Comparison of ENCODE assay signal across 1 cellular context in the genomic region with DNA sequence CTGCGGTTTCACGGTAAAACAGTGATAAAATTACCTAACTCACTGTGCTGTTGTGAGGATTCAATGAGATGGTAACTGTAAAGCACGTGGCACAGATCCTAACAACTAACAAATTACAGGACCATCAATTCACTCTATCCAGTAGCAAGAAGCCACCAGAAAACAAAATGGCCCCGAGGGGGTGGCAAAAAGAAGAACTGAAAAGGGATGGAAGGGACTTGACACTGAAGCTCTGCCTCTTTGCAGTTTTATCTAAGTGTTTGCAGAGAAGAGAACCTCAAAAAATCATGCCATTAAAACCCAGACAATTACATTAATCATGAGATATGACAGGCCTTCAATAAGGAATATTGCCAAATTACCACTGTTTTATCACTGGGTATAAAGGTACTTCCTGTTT.
TF ChIP-seq lines count a peak whose summit lies in the region.

No MANE protein-coding gene starts in this region.

TF ChIP-seq in WTC11, 78 proteins besides CTCF, POLR2A, EP300 and RAD21 (continued from another document):
- TF ChIP-seq JAZF1 (CRISPR knock-in tag; IDR thresholded peaks at IDR 0.05) = no peak
- no peak for TF ChIP-seq SMAD3 (CRISPR knock-in tag; IDR thresholded peaks at IDR 0.05; ENCODE audit: borderline replicate concordance)
- TF ChIP-seq PRRX2 (CRISPR knock-in tag; IDR thresholded peaks at IDR 0.05) = no peak
- TF ChIP-seq, protein P1, sequence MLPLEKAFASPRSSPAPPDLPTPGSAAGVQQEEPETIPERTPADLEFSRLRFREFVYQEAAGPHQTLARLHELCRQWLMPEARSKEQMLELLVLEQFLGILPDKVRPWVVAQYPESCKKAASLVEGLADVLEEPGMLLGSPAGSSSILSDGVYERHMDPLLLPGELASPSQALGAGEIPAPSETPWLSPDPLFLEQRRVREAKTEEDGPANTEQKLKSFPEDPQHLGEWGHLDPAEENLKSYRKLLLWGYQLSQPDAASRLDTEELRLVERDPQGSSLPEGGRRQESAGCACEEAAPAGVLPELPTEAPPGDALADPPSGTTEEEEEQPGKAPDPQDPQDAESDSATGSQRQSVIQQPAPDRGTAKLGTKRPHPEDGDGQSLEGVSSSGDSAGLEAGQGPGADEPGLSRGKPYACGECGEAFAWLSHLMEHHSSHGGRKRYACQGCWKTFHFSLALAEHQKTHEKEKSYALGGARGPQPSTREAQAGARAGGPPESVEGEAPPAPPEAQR (CRISPR knock-in tag; IDR thresholded peaks at IDR 0.05) = no peak
- TF ChIP-seq, protein P2, sequence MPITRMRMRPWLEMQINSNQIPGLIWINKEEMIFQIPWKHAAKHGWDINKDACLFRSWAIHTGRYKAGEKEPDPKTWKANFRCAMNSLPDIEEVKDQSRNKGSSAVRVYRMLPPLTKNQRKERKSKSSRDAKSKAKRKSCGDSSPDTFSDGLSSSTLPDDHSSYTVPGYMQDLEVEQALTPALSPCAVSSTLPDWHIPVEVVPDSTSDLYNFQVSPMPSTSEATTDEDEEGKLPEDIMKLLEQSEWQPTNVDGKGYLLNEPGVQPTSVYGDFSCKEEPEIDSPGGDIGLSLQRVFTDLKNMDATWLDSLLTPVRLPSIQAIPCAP (CRISPR knock-in tag; IDR thresholded peaks at IDR 0.05) = no peak
- TF ChIP-seq, protein P3, sequence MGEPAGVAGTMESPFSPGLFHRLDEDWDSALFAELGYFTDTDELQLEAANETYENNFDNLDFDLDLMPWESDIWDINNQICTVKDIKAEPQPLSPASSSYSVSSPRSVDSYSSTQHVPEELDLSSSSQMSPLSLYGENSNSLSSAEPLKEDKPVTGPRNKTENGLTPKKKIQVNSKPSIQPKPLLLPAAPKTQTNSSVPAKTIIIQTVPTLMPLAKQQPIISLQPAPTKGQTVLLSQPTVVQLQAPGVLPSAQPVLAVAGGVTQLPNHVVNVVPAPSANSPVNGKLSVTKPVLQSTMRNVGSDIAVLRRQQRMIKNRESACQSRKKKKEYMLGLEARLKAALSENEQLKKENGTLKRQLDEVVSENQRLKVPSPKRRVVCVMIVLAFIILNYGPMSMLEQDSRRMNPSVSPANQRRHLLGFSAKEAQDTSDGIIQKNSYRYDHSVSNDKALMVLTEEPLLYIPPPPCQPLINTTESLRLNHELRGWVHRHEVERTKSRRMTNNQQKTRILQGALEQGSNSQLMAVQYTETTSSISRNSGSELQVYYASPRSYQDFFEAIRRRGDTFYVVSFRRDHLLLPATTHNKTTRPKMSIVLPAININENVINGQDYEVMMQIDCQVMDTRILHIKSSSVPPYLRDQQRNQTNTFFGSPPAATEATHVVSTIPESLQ (CRISPR knock-in tag; IDR thresholded peaks at IDR 0.05) = no peak
- no peak for TF ChIP-seq NR1H2 (CRISPR knock-in tag; IDR thresholded peaks at IDR 0.05)
